10 cellular contexts compared by ENCODE assay signal in genomic region chr19:29704562-29705558, GRCh38. TPM values are rescaled to one million over a fixed set of nuclear protein-coding genes. Genes with fewer than 3 reads are reported as not detected.
A peak's percentile ranks its signal among the peaks of the same experiment; 100 is the strongest.
DNase-seq lines count a peak whose midpoint lies in the region; ATAC-seq and TF ChIP-seq lines count a peak whose summit lies in the region.
"Had no signal": no experiment of that assay in that cellular context is flagged by ENCODE, and none has a peak within 500 bp of the region (broad histone marks: within the 10 kb centered on the region; RNA-seq: fewer than 3 reads in every experiment).

No MANE protein-coding gene starts in this region.

- peak; percentile 30 for DNase-seq in stimulated activated CD4-positive, alpha-beta T cell treated with anti-CD3 and anti-CD28 coated beads, Interleukin-2, amount 100 ng/mL, for 4 hours (ENCODE audit: low read depth)
- no peak for DNase-seq in stimulated activated CD4-positive, alpha-beta T cell treated with anti-CD3 and anti-CD28 coated beads, Interleukin-1b, Interleukin-23, amount 100 ng/mL, for 48 hours
- peak in 1 of 2 donors; percentile 43 for DNase-seq in activated T-cell treated with anti-CD3 and anti-CD28 coated beads, Interleukin-2, amount 50 U/mL, for 72 hours
- no peak for DNase-seq in HCEC 1CT
- no peak for DNase-seq in GM19240 (ENCODE audit: insufficient read length, low spot score)
- DNase-seq in C1 segment of cervical spinal cord (lab: John Stamatoyannopoulos, UW) = no peak
- DNase-seq in omental fat pad (ENCODE audit: low spot score) = no peak
- DNase-seq: AML-193, SJCRH30 had no signal

- no peak for TF ChIP-seq CTCF in omental fat pad (IDR thresholded peaks at IDR 0.05)

- ATAC-seq in HG02798 (IDR thresholded peaks at IDR 0.05; ENCODE audit: poor library complexity, unreplicated experiment) (peak; percentile 69), omental fat pad (ENCODE audit: low FRiP score) (no peak)
- peak; percentile 83 to 86 for ATAC-seq in activated T-cell treated with anti-CD3 and anti-CD28 coated beads, Interleukin-2, amount 50 U/mL, for 72 hours (replicated peaks in 1 of 2)

- no peaks in the 10 kb centered on the region for H3K27me3 Mint-ChIP-seq in activated T-cell treated with anti-CD3 and anti-CD28 coated beads, Interleukin-2, amount 50 U/mL, for 72 hours (ENCODE audit: low read depth)

- peak overlapping the region; percentile 73 for H3K27ac Mint-ChIP-seq in activated T-cell treated with anti-CD3 and anti-CD28 coated beads, Interleukin-2, amount 50 U/mL, for 72 hours

- no peaks in the 10 kb centered on the region for H3K9me3 Mint-ChIP-seq in activated T-cell treated with anti-CD3 and anti-CD28 coated beads, Interleukin-2, amount 50 U/mL, for 72 hours

- peaks cover 7 to 11% of the 10 kb centered on the region in 2 donors for H3K36me3 Mint-ChIP-seq in activated T-cell treated with anti-CD3 and anti-CD28 coated beads, Interleukin-2, amount 50 U/mL, for 72 hours (ENCODE audit: insufficient read depth in 2 of 2)

- peak overlapping the region; percentile 55 to 74 for H3K4me3 Mint-ChIP-seq in activated T-cell treated with anti-CD3 and anti-CD28 coated beads, Interleukin-2, amount 50 U/mL, for 72 hours

- peaks cover 57% of the 10 kb centered on the region for H3K4me1 Mint-ChIP-seq in activated T-cell treated with anti-CD3 and anti-CD28 coated beads, Interleukin-2, amount 50 U/mL, for 72 hours (ENCODE audit: low read depth)

RNA-seq across cellular contexts. Expression of gene C19orf12, which starts 10.2 kb away (rescaled TPM):
- total RNA-seq in activated T-cell treated with anti-CD3 and anti-CD28 coated beads, Interleukin-2, amount 50 U/mL, for 72 hours = 10 to 100 TPM; 32.1 to 35.6 TPM
- total RNA-seq in omental fat pad = 100 to 1,000 TPM; 105 to 260 (median 142) TPM

RNA-seq across cellular contexts. Expression of gene PLEKHF1, which starts 39.6 kb away (rescaled TPM):
- total RNA-seq in activated T-cell treated with anti-CD3 and anti-CD28 coated beads, Interleukin-2, amount 50 U/mL, for 72 hours = 10 to 100 TPM; 21.3 to 21.5 TPM
- total RNA-seq in omental fat pad = 10 to 100 TPM; 10.7 to 55.5 (median 21.5) TPM
